ENCODE assay signal across 20 cellular contexts in genomic region chr6:148548749-148549140, GRCh38.
DNase-seq lines count a peak whose midpoint lies in the region; ATAC-seq and TF ChIP-seq lines count a peak whose summit lies in the region.
"Had no signal": no experiment of that assay in that cellular context is flagged by ENCODE, and none has a peak within 500 bp of the region (broad histone marks: within the 10 kb centered on the region; RNA-seq: fewer than 3 reads in every experiment).

No MANE protein-coding gene starts in this region.

- no peak overlapping the region for H3K4me3 Mint-ChIP-seq in progenitor cell of endocrine pancreas (ENCODE audit: low read depth)
- H3K4me3 Mint-ChIP-seq: CD4-positive, alpha-beta T cell had no signal

- ATAC-seq in HG03342 (IDR thresholded peaks at IDR 0.05; ENCODE audit: unreplicated experiment): no peak
- ATAC-seq: HCT116 had no signal

- 0 out of 2 replicates have a peak, but pooled peaks cover 4% of the 10 kb centered on the region for H3K4me1 ChIP-seq in BE2C
- H3K4me1 ChIP-seq: BLaER1 had no signal

- peak overlapping the region; percentile 37 for H3K27ac Mint-ChIP-seq in progenitor cell of endocrine pancreas
- H3K27ac Mint-ChIP-seq: CD4-positive, alpha-beta T cell had no signal

- TF ChIP-seq CTCF in BE2C (IDR thresholded peaks at IDR 0.05; ENCODE audit: low read depth, low read length) (no peak), progenitor cell of endocrine pancreas (IDR thresholded peaks at IDR 0.05; ENCODE audit: unreplicated experiment) (no peak)

- peaks cover 7% of the 10 kb centered on the region for H3K9me3 Mint-ChIP-seq in progenitor cell of endocrine pancreas (ENCODE audit: low read depth)

- no peaks in the 10 kb centered on the region for H3K27me3 ChIP-seq in BE2C
- H3K27me3 ChIP-seq: BLaER1 had no signal

- H3K36me3 Mint-ChIP-seq in progenitor cell of endocrine pancreas (ENCODE audit: insufficient read depth): peaks cover 29% of the 10 kb centered on the region

- H3K36me3 ChIP-seq in BE2C: no peaks in the 10 kb centered on the region
- H3K36me3 ChIP-seq: BLaER1 had no signal

- no peaks in the 10 kb centered on the region for H3K9me3 ChIP-seq in BE2C

- DNase-seq in BE2C (peak; percentile 53), RPMI7951 (ENCODE audit: low read depth) (peak; percentile 69), progenitor cell of endocrine pancreas (ENCODE audit: low spot score, unreplicated experiment) (no peak), DMS 273 treated with DMSO at 0.1 percent for 48 hours (lab: John Stamatoyannopoulos, UW) (no peak), GF-D8 (lab: John Stamatoyannopoulos, UW) (no peak)
- DNase-seq: CD4-positive, alpha-beta T cell; COR-L47; DND-41; Karpas-422; MV-4-11; NCI-H1694 treated with DMSO at 0.1 percent for 48 hours; NCI-H2081 treated with DMSO at 0.1 percent for 48 hours; NCI-H2171 treated with DMSO at 0.1 percent for 48 hours; NCI-H526; OCI-M1; SHP77 had no signal

- H3K27ac ChIP-seq in cingulate gyrus (ENCODE audit: low read depth, low read length): peak overlapping the region; percentile 67
- H3K27ac ChIP-seq: BLaER1 had no signal

- peaks cover 3% of the 10 kb centered on the region for H3K4me1 Mint-ChIP-seq in progenitor cell of endocrine pancreas (ENCODE audit: low read depth)

- H3K27me3 Mint-ChIP-seq in progenitor cell of endocrine pancreas: no peaks in the 10 kb centered on the region

- H3K4me3 ChIP-seq in BE2C (ENCODE audit: low read depth, low read length): peak overlapping the region; percentile 30
- H3K4me3 ChIP-seq: BLaER1 had no signal

Comparison
In these comparisons a context has a peak if more than half of its experiments do, and no peak if none do; other contexts are left out.
1. DNase-seq: peak in BE2C (single experiment) and RPMI7951 (single experiment); none in progenitor cell of endocrine pancreas (single experiment), DMS 273 treated with DMSO at 0.1 percent for 48 hours (single experiment) and GF-D8 (single experiment).